In the genomic region with DNA sequence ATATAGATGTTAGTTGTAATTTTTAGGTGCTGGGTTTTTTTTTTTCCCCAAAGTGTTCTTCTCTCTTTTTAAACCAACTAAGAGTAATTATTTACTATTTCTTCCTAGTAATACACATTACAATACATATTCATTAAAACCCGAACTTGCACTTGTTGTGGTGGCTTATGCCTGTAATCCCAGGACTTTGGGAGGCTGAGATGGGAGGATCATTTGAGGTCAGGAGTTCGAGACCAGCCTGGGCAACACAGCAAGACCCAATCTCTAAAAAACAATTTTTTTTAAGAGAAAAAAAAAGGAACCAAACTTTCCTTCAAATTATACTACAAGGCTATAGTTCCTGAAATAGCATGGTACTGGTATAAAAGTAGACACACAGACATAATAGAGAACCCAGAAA, we compare ENCODE assay signal across 35 cellular contexts. TPM values are rescaled to one million over a fixed set of nuclear protein-coding genes. Genes with fewer than 3 reads are reported as not detected.
"Had no signal": no experiment of that assay in that cellular context is flagged by ENCODE, and none has a peak within 500 bp of the region (broad histone marks: within the 10 kb centered on the region; RNA-seq: fewer than 3 reads in every experiment).

No MANE protein-coding gene starts in this region.

- H3K4me1 Mint-ChIP-seq: activated CD4-positive, alpha-beta T cell treated with anti-CD3 and anti-CD28 coated beads for 36 hours; activated T-helper 17 cell treated with anti-CD3 and anti-CD28 coated beads, Interleukin-2, amount 50 U/mL, for 72 hours had no signal

- ATAC-seq: activated CD4-positive, alpha-beta T cell treated with anti-CD3 and anti-CD28 coated beads for 36 hours; activated CD4-positive, CD25-positive, alpha-beta regulatory T cell treated with anti-CD3 and anti-CD28 coated beads, Interleukin-2, amount 50 U/mL, for 24 hours; activated CD8-positive, alpha-beta T cell treated with anti-CD3 and anti-CD28 coated beads for 36 hours; activated naive CD4-positive, alpha-beta T cell treated with anti-CD3 and anti-CD28 coated beads, Interleukin-2, amount 50 U/mL, for 72 hours; activated T-cell treated with anti-CD3 and anti-CD28 coated beads, Interleukin-2, amount 50 U/mL, for 4 hours; activated T-cell treated with anti-CD3 and anti-CD28 coated beads, Interleukin-2, amount 50 U/mL, for 72 hours; activated T-helper 17 cell treated with anti-CD3 and anti-CD28 coated beads, Interleukin-2, amount 50 U/mL, for 72 hours; body of pancreas had no signal

- H3K4me3 Mint-ChIP-seq: activated CD4-positive, alpha-beta memory T cell treated with anti-CD3 and anti-CD28 coated beads for 36 hours; activated CD4-positive, alpha-beta T cell treated with anti-CD3 and anti-CD28 coated beads for 36 hours; activated CD4-positive, alpha-beta T cell treated with anti-CD3 and anti-CD28 coated beads, Interleukin-2, amount 10 ng/mL, durations not matched to agents 7 days and 5 days; activated CD8-positive, alpha-beta T cell treated with anti-CD3 and anti-CD28 coated beads for 36 hours; activated naive CD4-positive, alpha-beta T cell treated with anti-CD3 and anti-CD28 coated beads for 36 hours; activated naive CD8-positive, alpha-beta T cell treated with anti-CD3 and anti-CD28 coated beads, Interleukin-2, amount 10 ng/mL, durations not matched to agents 7 days and 5 days; activated T-cell treated with anti-CD3 and anti-CD28 coated beads, Interleukin-2, amount 50 U/mL, for 4 hours; activated T-cell treated with anti-CD3 and anti-CD28 coated beads, Interleukin-2, amount 50 U/mL, for 72 hours; activated T-helper 1 cell treated with anti-CD3 and anti-CD28 coated beads, Interleukin-12 subunit alpha, Interleukin-12 subunit beta, Interleukin-2, Interleukin-4 antibody, amounts not matched to agents 30 ng/mL and 10 ng/mL and 1 ng/mL, durations not matched to agents 14 hours and 24 hours and 36 hours; activated T-helper 17 cell treated with anti-CD3 and anti-CD28 coated beads, Interleukin-2, amount 50 U/mL, for 72 hours; T-helper 1 cell treated with Interleukin-12 subunit alpha and Interleukin-12 subunit beta and Interleukin-4 antibody, amounts not matched to agents 30 μg/mL and 1 μg/mL, for 36 hours; T-helper 2 cell treated with Interferon-gamma antibody and Interleukin-4, amounts not matched to agents 5 μg/mL and 100 μg/mL, for 36 hours had no signal

- H3K36me3 Mint-ChIP-seq: activated CD4-positive, alpha-beta memory T cell treated with anti-CD3 and anti-CD28 coated beads for 36 hours; activated naive CD4-positive, alpha-beta T cell treated with anti-CD3 and anti-CD28 coated beads, Interleukin-2, amount 50 U/mL, for 72 hours; activated naive CD8-positive, alpha-beta T cell treated with anti-CD3 and anti-CD28 coated beads, Interleukin-2, amount 10 ng/mL, durations not matched to agents 7 days and 5 days had no signal

- H3K27me3 Mint-ChIP-seq: activated CD4-positive, alpha-beta memory T cell treated with anti-CD3 and anti-CD28 coated beads for 36 hours; activated CD4-positive, alpha-beta T cell treated with anti-CD3 and anti-CD28 coated beads for 36 hours; activated CD8-positive, alpha-beta T cell treated with anti-CD3 and anti-CD28 coated beads for 36 hours; activated naive CD8-positive, alpha-beta T cell treated with anti-CD3 and anti-CD28 coated beads, Interleukin-2, amount 10 ng/mL, durations not matched to agents 7 days and 5 days; activated T-helper 17 cell treated with anti-CD3 and anti-CD28 coated beads, Interleukin-2, amount 50 U/mL, for 72 hours had no signal

- DNase-seq: activated CD4-positive, alpha-beta memory T cell treated with anti-CD3 and anti-CD28 coated beads for 36 hours; activated CD4-positive, alpha-beta T cell treated with anti-CD3 and anti-CD28 coated beads for 1 hour; activated CD4-positive, alpha-beta T cell treated with anti-CD3 and anti-CD28 coated beads for 36 hours; activated CD4-positive, alpha-beta T cell treated with anti-CD3 and anti-CD28 coated beads for 48 hours; activated CD4-positive, alpha-beta T cell treated with anti-CD3 and anti-CD28 coated beads, Interleukin-2, amount 10 ng/mL, durations not matched to agents 7 days and 5 days; activated CD4-positive, alpha-beta T cell treated with anti-CD3 and anti-CD28 coated beads, Interleukin-2, amount 50 U/mL, for 4 hours; activated CD4-positive, CD25-positive, alpha-beta regulatory T cell; activated CD8-positive, alpha-beta memory T cell treated with anti-CD3 and anti-CD28 coated beads, Interleukin-2, amount 50 U/mL, for 4 hours; activated CD8-positive, alpha-beta T cell treated with anti-CD3 and anti-CD28 coated beads for 36 hours; activated effector memory CD4-positive, alpha-beta T cell treated with anti-CD3 and anti-CD28 coated beads, Interleukin-2, amount 50 U/mL, for 16 hours; activated gamma-delta T cell treated with Interleukin-2 at 50 U/mL for 16 hours; activated naive CD4-positive, alpha-beta T cell; activated naive CD4-positive, alpha-beta T cell treated with anti-CD3 and anti-CD28 coated beads for 36 hours; activated naive CD4-positive, alpha-beta T cell treated with anti-CD3 and anti-CD28 coated beads, Interleukin-2, amount 50 U/mL, for 16 hours; activated naive CD8-positive, alpha-beta T cell treated with anti-CD3 and anti-CD28 coated beads, Interleukin-2, amount 10 ng/mL, durations not matched to agents 7 days and 5 days; activated T-cell treated with anti-CD3 and anti-CD28 coated beads for 4 hours; activated T-cell treated with anti-CD3 and anti-CD28 coated beads, Interleukin-2, amount 50 U/mL, for 1 hour; activated T-cell treated with anti-CD3 and anti-CD28 coated beads, Interleukin-2, amount 50 U/mL, for 4 hours; activated T-cell treated with anti-CD3 and anti-CD28 coated beads, Interleukin-2, amount 50 U/mL, for 72 hours; adrenal gland; amniotic stem cell; aorta; body of pancreas; brain microvascular endothelial cell; central memory CD4-positive, alpha-beta T cell; T-helper 1 cell; T-helper 2 cell; T-helper 9 cell had no signal

- H3K9me3 Mint-ChIP-seq: activated CD4-positive, alpha-beta memory T cell treated with anti-CD3 and anti-CD28 coated beads for 36 hours; activated CD4-positive, alpha-beta T cell treated with anti-CD3 and anti-CD28 coated beads, Interleukin-2, amount 10 ng/mL, durations not matched to agents 7 days and 5 days; activated CD8-positive, alpha-beta T cell treated with anti-CD3 and anti-CD28 coated beads for 36 hours; activated naive CD4-positive, alpha-beta T cell treated with anti-CD3 and anti-CD28 coated beads for 36 hours; activated naive CD4-positive, alpha-beta T cell treated with anti-CD3 and anti-CD28 coated beads, Interleukin-2, amount 50 U/mL, for 72 hours; activated naive CD8-positive, alpha-beta T cell treated with anti-CD3 and anti-CD28 coated beads, Interleukin-2, amount 10 ng/mL, durations not matched to agents 7 days and 5 days; activated T-cell treated with anti-CD3 and anti-CD28 coated beads, Interleukin-2, amount 50 U/mL, for 4 hours; activated T-cell treated with anti-CD3 and anti-CD28 coated beads, Interleukin-2, amount 50 U/mL, for 72 hours; activated T-helper 1 cell treated with anti-CD3 and anti-CD28 coated beads, Interleukin-12 subunit alpha, Interleukin-12 subunit beta, Interleukin-2, Interleukin-4 antibody, amounts not matched to agents 30 ng/mL and 10 ng/mL and 1 ng/mL, durations not matched to agents 14 hours and 24 hours and 36 hours; activated T-helper 17 cell treated with anti-CD3 and anti-CD28 coated beads, Interleukin-2, amount 50 U/mL, for 72 hours; T-helper 1 cell treated with Interleukin-12 subunit alpha and Interleukin-12 subunit beta and Interleukin-4 antibody, amounts not matched to agents 30 μg/mL and 1 μg/mL, for 36 hours; T-helper 2 cell treated with Interferon-gamma antibody and Interleukin-4, amounts not matched to agents 5 μg/mL and 100 μg/mL, for 36 hours had no signal

- H3K27ac Mint-ChIP-seq: activated CD4-positive, alpha-beta memory T cell treated with anti-CD3 and anti-CD28 coated beads for 36 hours; activated CD4-positive, alpha-beta T cell treated with anti-CD3 and anti-CD28 coated beads for 36 hours; activated CD4-positive, alpha-beta T cell treated with anti-CD3 and anti-CD28 coated beads, Interleukin-2, amount 10 ng/mL, durations not matched to agents 7 days and 5 days; activated CD8-positive, alpha-beta T cell treated with anti-CD3 and anti-CD28 coated beads for 36 hours; activated naive CD4-positive, alpha-beta T cell treated with anti-CD3 and anti-CD28 coated beads for 36 hours; activated naive CD4-positive, alpha-beta T cell treated with anti-CD3 and anti-CD28 coated beads, Interleukin-2, amount 50 U/mL, for 72 hours; activated naive CD8-positive, alpha-beta T cell treated with anti-CD3 and anti-CD28 coated beads, Interleukin-2, amount 10 ng/mL, durations not matched to agents 7 days and 5 days; activated T-cell treated with anti-CD3 and anti-CD28 coated beads, Interleukin-2, amount 50 U/mL, for 72 hours; activated T-helper 1 cell treated with anti-CD3 and anti-CD28 coated beads, Interleukin-12 subunit alpha, Interleukin-12 subunit beta, Interleukin-2, Interleukin-4 antibody, amounts not matched to agents 30 ng/mL and 10 ng/mL and 1 ng/mL, durations not matched to agents 14 hours and 24 hours and 36 hours; activated T-helper 17 cell treated with anti-CD3 and anti-CD28 coated beads, Interleukin-2, amount 50 U/mL, for 72 hours; T-helper 1 cell treated with Interleukin-12 subunit alpha and Interleukin-12 subunit beta and Interleukin-4 antibody, amounts not matched to agents 30 μg/mL and 1 μg/mL, for 36 hours; T-helper 2 cell treated with Interferon-gamma antibody and Interleukin-4, amounts not matched to agents 5 μg/mL and 100 μg/mL, for 36 hours had no signal

RNA-seq across cellular contexts. Expression of gene EFCAB5, which starts 3.8 kb away (rescaled TPM):
- total RNA-seq: cardiac septum had no signal
